Comparison of ENCODE assay signal across 15 cellular contexts in genomic region chr2:237459741-237460174, GRCh38. TPM values are rescaled to one million over a fixed set of nuclear protein-coding genes. Genes with fewer than 3 reads are reported as not detected.
DNase-seq lines count a peak whose midpoint lies in the region; ATAC-seq and TF ChIP-seq lines count a peak whose summit lies in the region.
"Had no signal": no experiment of that assay in that cellular context is flagged by ENCODE, and none has a peak within 500 bp of the region (broad histone marks: within the 10 kb centered on the region; RNA-seq: fewer than 3 reads in every experiment).

No MANE protein-coding gene starts in this region.

- TF ChIP-seq CTCF in HCT116 (IDR thresholded peaks at IDR 0.05 in 2 of 3, conservative IDR thresholded peaks at IDR 0.05 in 1 of 3; ENCODE audit: borderline replicate concordance in 1 of 3, insufficient read depth in 1 of 3, low read depth in 2 of 3, low read length in 2 of 3) (no peak), fibroblast of the aortic adventitia (IDR thresholded peaks at IDR 0.05; ENCODE audit: insufficient read depth, low read length) (no peak), tibial nerve (IDR thresholded peaks at IDR 0.05) (no peak), type B pancreatic cell (conservative IDR thresholded peaks at IDR 0.05) (no peak), Calu3 (IDR thresholded peaks at IDR 0.05; ENCODE audit: unreplicated experiment) (no peak)

- peak overlapping the region; percentile 38 for H3K4me2 ChIP-seq in HCT116 (ENCODE audit: low read length)

- CTCF ChIA-PET in HCT116 (lab: Charles Lee), result no interaction called here
- CTCF ChIA-PET in Calu3 (lab: Charles Lee), result no interaction called here

- H3K4me3 ChIP-seq in HCT116 (replicated peaks in 1 of 2; ENCODE audit: low read depth in 1 of 2, low read length in 2 of 2), result no peak overlapping the region
- no peak overlapping the region for H3K4me3 ChIP-seq in fibroblast of the aortic adventitia (ENCODE audit: low read depth, low read length)
- no peak overlapping the region for H3K4me3 ChIP-seq in tibial nerve

- peaks cover 32% of the 10 kb centered on the region for H3K27me3 Mint-ChIP-seq in type B pancreatic cell
- H3K27me3 Mint-ChIP-seq in Calu3 (ENCODE audit: unreplicated experiment), result peaks cover 43% of the 10 kb centered on the region

- H3K9me3 Mint-ChIP-seq in type B pancreatic cell (peaks cover 13% of the 10 kb centered on the region), Calu3 (ENCODE audit: low read depth, unreplicated experiment) (peaks cover 5% of the 10 kb centered on the region)

- BruUV-seq in HCT116 (replicated peaks; lab: Mats Ljungman, UMichigan), result no TSS peak
- BruUV-seq in Calu3 (replicated peaks; lab: Mats Ljungman, UMichigan), result no TSS peak

- no peaks in the 10 kb centered on the region for H3K36me3 ChIP-seq in HCT116 (ENCODE audit: control insufficient read depth in 1 of 2, insufficient read depth in 2 of 2, low read length in 2 of 2)
- H3K36me3 ChIP-seq in tibial nerve, result no peaks in the 10 kb centered on the region

- H3K9me2 ChIP-seq in HCT116 (ENCODE audit: insufficient read depth), result no peaks in the 10 kb centered on the region

- no peaks in the 10 kb centered on the region for H3K36me3 Mint-ChIP-seq in type B pancreatic cell
- no peaks in the 10 kb centered on the region for H3K36me3 Mint-ChIP-seq in Calu3 (ENCODE audit: insufficient read depth, unreplicated experiment)

- TF ChIP-seq EP300 in tibial nerve (IDR thresholded peaks at IDR 0.05), result peak in 1 of 2 donors; percentile 83

- TF ChIP-seq RAD21 in HCT116 (IDR thresholded peaks at IDR 0.05; ENCODE audit: low read depth), result no peak

- H3K4me3 Mint-ChIP-seq in type B pancreatic cell (no peak overlapping the region), Calu3 (ENCODE audit: low read depth, unreplicated experiment) (no peak overlapping the region)

- H3K27ac Mint-ChIP-seq in type B pancreatic cell (no peak overlapping the region), Calu3 (ENCODE audit: unreplicated experiment) (no peak overlapping the region)

- POLR2A ChIA-PET in HCT116 (lab: Charles Lee), result no interaction called here

- ATAC-seq in HCT116 (no peak), SK-N-SH treated with all-trans-retinoic acid at 6 μM for 48 hours (peak; percentile 68; the same call in 2 of the 3 replicates)
- ATAC-seq: left ventricle myocardium superior had no signal

- intact Hi-C loops in HCT116 (cut with micrococcal nuclease) (no loop called here), Calu3 (cut with micrococcal nuclease; ENCODE audit: unreplicated experiment) (no loop called here)

- H3K4me1 Mint-ChIP-seq in type B pancreatic cell (ENCODE audit: unreplicated experiment) (no peaks in the 10 kb centered on the region), Calu3 (ENCODE audit: low read depth, unreplicated experiment) (peaks cover 11% of the 10 kb centered on the region)

- H3K4me1 ChIP-seq in HCT116 (ENCODE audit: control insufficient read depth in 1 of 2, insufficient read depth in 2 of 2, low read length in 2 of 2) (peaks cover 3 to 30% of the 10 kb centered on the region in 2 experiments; a peak in 3 of 4 replicates), tibial nerve (peaks cover 0 to 17% (median 0%) of the 10 kb centered on the region in 4 donors)
- H3K4me1 ChIP-seq: parathyroid adenoma had no signal

- no peak overlapping the region for H3K9ac ChIP-seq in HCT116 (ENCODE audit: low read length)
- H3K9ac ChIP-seq: parathyroid adenoma had no signal

- TF ChIP-seq POLR2A in HCT116 (IDR thresholded peaks at IDR 0.05; ENCODE audit: borderline replicate concordance, extremely low read depth, insufficient read depth, insufficient read length) (no peak), tibial nerve (IDR thresholded peaks at IDR 0.05) (no peak)

- H4K20me1 ChIP-seq in HCT116 (ENCODE audit: insufficient read depth), result no peaks in the 10 kb centered on the region

- RAD21 ChIA-PET in HCT116 (lab: Charles Lee; ENCODE audit: low non-redundant PET in 1 of 2, low total read pairs in 2 of 2, uncharacterized antibody in 2 of 2, unreplicated experiment in 2 of 2), result no interaction called here

- 67 to 73% methylated on average over 3 of the region's 3 CpGs for WGBS in tibial nerve, 2 donors

- H3K27me3 ChIP-seq in HCT116 (ENCODE audit: insufficient read depth, low read length), result no peaks in the 10 kb centered on the region
- no peaks in the 10 kb centered on the region for H3K27me3 ChIP-seq in tibial nerve

- DNase-seq in HCT116 (ENCODE audit: low read depth, low spot score) (no peak), fibroblast of the aortic adventitia (ENCODE audit: low read depth) (peak; percentile 85), tibial nerve (ENCODE audit: low spot score in 2 of 2) (no peak), type B pancreatic cell (ENCODE audit: extremely low spot score, unreplicated experiment) (no peak), AML-193 (lab: John Stamatoyannopoulos, UW) (no peak), Calu3 (no peak)
- DNase-seq: central memory CD4-positive, alpha-beta T cell; DMS153; left ventricle myocardium superior; NCI-H524; SIG-M5; stimulated activated CD4-positive, alpha-beta T cell treated with anti-CD3 and anti-CD28 coated beads, Interleukin-1b, Interleukin-23, amount 100 ng/mL, for 48 hours; stimulated activated naive CD4-positive, alpha-beta T cell treated with Interleukin-2 at 50 U/mL for 16 hours had no signal

- H3K79me2 ChIP-seq in HCT116 (ENCODE audit: insufficient read depth, low read length), result no peaks in the 10 kb centered on the region
- H3K79me2 ChIP-seq: parathyroid adenoma had no signal

- peak overlapping the region; percentile 4 for H2AFZ ChIP-seq in HCT116 (ENCODE audit: low read depth, low read length, poor library complexity, severe bottlenecking)
- H2AFZ ChIP-seq: parathyroid adenoma had no signal

- no peak overlapping the region for H3K27ac ChIP-seq in HCT116 (ENCODE audit: low read depth, low read length)
- peak overlapping the region in 3 of 4 donors; percentile 20 to 85 (median 64) for H3K27ac ChIP-seq in tibial nerve
- H3K27ac ChIP-seq: parathyroid adenoma had no signal

- H3K9me3 ChIP-seq in HCT116 (ENCODE audit: control insufficient read depth in 1 of 2, insufficient read depth in 1 of 2, low read depth in 1 of 2, low read length in 2 of 2), result no peaks in the 10 kb centered on the region
- H3K9me3 ChIP-seq in tibial nerve, result no peaks in the 10 kb centered on the region

TF ChIP-seq in HCT116, 20 proteins besides CTCF, POLR2A, EP300 and RAD21 (continues in another document):
- TF ChIP-seq JUND (IDR thresholded peaks at IDR 0.05), result peak; percentile 39
- TF ChIP-seq YY1 (IDR thresholded peaks at IDR 0.05; ENCODE audit: extremely low read depth, insufficient replicate concordance, low read depth, low read length), result no peak

TF ChIP-seq in SK-N-SH treated with all-trans-retinoic acid at 6 μM for 48 hours, 23 proteins besides CTCF, POLR2A, EP300 and RAD21:
- TF ChIP-seq CREB5 (CRISPR knock-in tag; IDR thresholded peaks at IDR 0.05; ENCODE audit: low read depth), result no peak
- TF ChIP-seq BACH2 (CRISPR knock-in tag; IDR thresholded peaks at IDR 0.05; ENCODE audit: borderline replicate concordance), result no peak
- no peak for TF ChIP-seq ZFP3 (CRISPR knock-in tag; IDR thresholded peaks at IDR 0.05)
- no peak for TF ChIP-seq OSR1 (CRISPR knock-in tag; IDR thresholded peaks at IDR 0.05)
- TF ChIP-seq ESRRG (CRISPR knock-in tag; IDR thresholded peaks at IDR 0.05), result no peak
- TF ChIP-seq TCF4 (CRISPR knock-in tag; IDR thresholded peaks at IDR 0.05; ENCODE audit: borderline replicate concordance), result no peak

RNA-seq across cellular contexts. Expression of gene MLPH, which starts 27.3 kb away (rescaled TPM):
- 81.4 TPM for total RNA-seq in HCT116 (2021; ENCODE audit: unreplicated experiment)
- 104 and 111 TPM in 2 replicates for polyA plus RNA-seq in HCT116 (2012)
- 5.2 and 6.1 TPM in 2 replicates for total RNA-seq in fibroblast of the aortic adventitia (ENCODE audit: low replicate concordance)
- 100 to 1,000 TPM in 1 of 4 donors, 10 to 100 TPM in 3; 41.4 to 108 (median 62.1) TPM for total RNA-seq in tibial nerve
- total RNA-seq in type B pancreatic cell (ENCODE audit: low replicate concordance), result 14.8 and 16.7 TPM in 2 replicates
- 39.8 and 47.2 TPM in 2 replicates for total RNA-seq in Calu3 (2022)

RNA-seq across cellular contexts. Expression of gene COL6A3, which starts 45.8 kb away (rescaled TPM):
- total RNA-seq in HCT116 (2021; ENCODE audit: unreplicated experiment), result 1.2 TPM
- 0.30 and 0.32 TPM in 2 replicates for polyA plus RNA-seq in HCT116 (2012)
- total RNA-seq in fibroblast of the aortic adventitia (ENCODE audit: low replicate concordance), result 1,372 and 1,478 TPM in 2 replicates
- total RNA-seq in tibial nerve, result 100 to 1,000 TPM; 228 to 558 (median 364) TPM
- 4.7 and 157 TPM in 2 replicates for total RNA-seq in type B pancreatic cell (ENCODE audit: low replicate concordance)
- total RNA-seq in Calu3 (2022), result 0.07 TPM in 1 of 2 replicates, not detected in the other
